ENCODE assay signal across 1 cellular context in the genomic region with DNA sequence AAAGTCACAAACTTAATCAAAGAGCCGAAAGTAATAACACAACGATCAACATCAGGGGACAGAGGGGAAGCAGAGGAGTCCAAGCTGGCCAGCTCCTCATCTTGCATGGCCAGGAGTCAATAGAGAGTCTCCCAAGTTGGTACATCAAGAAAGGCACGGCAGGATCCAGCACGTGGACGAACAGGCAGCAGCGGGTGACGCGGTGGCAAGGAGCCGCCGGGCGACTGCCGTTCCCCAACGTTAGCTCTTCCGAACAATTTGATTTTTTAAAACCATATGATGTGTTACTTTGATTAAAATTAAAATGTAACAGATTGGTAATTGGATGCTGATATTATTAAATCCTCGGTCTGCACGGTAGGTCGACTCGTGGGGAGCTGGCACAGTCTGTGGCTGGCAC.
TF ChIP-seq lines count a peak whose summit lies in the region.

No MANE protein-coding gene starts in this region.

TF ChIP-seq in SK-N-SH treated with all-trans-retinoic acid at 6 μM for 48 hours, 23 proteins besides CTCF, POLR2A, EP300 and RAD21 (continued from another document):
- TF ChIP-seq SNAI2 (CRISPR knock-in tag; IDR thresholded peaks at IDR 0.05) (no peak), ZFP3 (CRISPR knock-in tag; IDR thresholded peaks at IDR 0.05) (no peak), ZFP30 (CRISPR knock-in tag; IDR thresholded peaks at IDR 0.05) (no peak), ZNF565 (CRISPR knock-in tag; conservative IDR thresholded peaks at IDR 0.05; ENCODE audit: low read depth) (no peak)
